Comparison of ENCODE assay signal across 11 cellular contexts in the genomic region with DNA sequence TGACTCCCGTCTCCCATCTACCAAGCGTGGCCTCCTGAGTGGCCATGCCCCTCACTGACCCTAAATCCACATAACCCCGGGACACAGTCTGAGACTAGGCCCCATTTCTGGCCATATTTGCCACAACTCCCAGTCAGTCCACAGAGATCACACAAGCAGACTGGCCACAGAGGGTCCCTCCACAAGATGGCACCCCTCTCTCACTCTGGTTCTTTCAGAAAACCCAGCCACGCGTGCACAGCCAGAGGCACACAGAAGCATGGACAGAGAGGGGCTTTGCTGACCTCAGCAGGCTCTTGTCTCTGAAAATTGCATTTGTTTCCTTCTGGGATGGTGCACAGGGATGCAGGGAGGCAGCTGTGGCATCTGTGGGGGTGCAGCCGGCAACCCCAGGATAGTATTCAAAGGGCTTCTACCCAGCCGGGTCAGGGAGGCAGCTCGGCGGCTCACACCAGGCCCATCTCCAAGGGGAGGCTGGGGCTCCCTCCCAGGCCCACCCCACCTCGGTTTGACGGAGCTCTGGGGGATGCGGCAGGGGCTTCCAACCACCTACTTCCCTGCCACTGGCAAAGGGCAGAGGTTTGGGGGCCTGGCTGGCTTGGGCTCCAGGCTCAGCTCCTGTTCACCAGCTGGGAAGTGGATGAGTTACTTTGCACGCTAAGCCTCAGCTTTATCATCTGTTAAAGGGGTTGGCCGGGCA. TPM values are rescaled to one million over a fixed set of nuclear protein-coding genes. Genes with fewer than 3 reads are reported as not detected.
DNase-seq lines count a peak whose midpoint lies in the region; ATAC-seq and TF ChIP-seq lines count a peak whose summit lies in the region.
"Had no signal": no experiment of that assay in that cellular context is flagged by ENCODE, and none has a peak within 500 bp of the region (broad histone marks: within the 10 kb centered on the region; RNA-seq: fewer than 3 reads in every experiment).

No MANE protein-coding gene starts in this region.

- no peaks in the 10 kb centered on the region for H3K9me3 ChIP-seq in adipocyte (ENCODE audit: control insufficient read depth, low read length)
- H3K9me3 ChIP-seq in right cardiac atrium (ENCODE audit: control insufficient read depth, low read length) = no peaks in the 10 kb centered on the region
- no peaks in the 10 kb centered on the region for H3K9me3 ChIP-seq in gastrocnemius medialis
- H3K9me3 ChIP-seq in effector memory CD4-positive, alpha-beta T cell (ENCODE audit: control insufficient read depth, low read length) = no peaks in the 10 kb centered on the region

- ATAC-seq in right cardiac atrium (peak; percentile 81 to 84), gastrocnemius medialis (peak in 1 of 2 donors; percentile 45), HG03139 (IDR thresholded peaks at IDR 0.05; ENCODE audit: unreplicated experiment) (no peak)

- H3K4me1 ChIP-seq in adipocyte (ENCODE audit: control insufficient read depth, insufficient read depth, low read length) (no peaks in the 10 kb centered on the region), right cardiac atrium (ENCODE audit: control insufficient read depth, insufficient read depth, low read length) (no peaks in the 10 kb centered on the region), gastrocnemius medialis (no peaks in the 10 kb centered on the region)
- no peaks in the 10 kb centered on the region for H3K4me1 ChIP-seq in effector memory CD4-positive, alpha-beta T cell (ENCODE audit: control insufficient read depth, insufficient read depth, low read length, poor library complexity, severe bottlenecking)

- H3K4me3 ChIP-seq in Jurkat, Clone E6-1 (ENCODE audit: low read length) = no peak overlapping the region
- H3K4me3 ChIP-seq in adipocyte (ENCODE audit: low read length) (no peak overlapping the region), right cardiac atrium (ENCODE audit: low read length) (no peak overlapping the region), gastrocnemius medialis (no peak overlapping the region)
- no peak overlapping the region for H3K4me3 ChIP-seq in effector memory CD4-positive, alpha-beta T cell (ENCODE audit: insufficient read depth, low read depth, low read length, poor library complexity, severe bottlenecking)

- H3K27ac ChIP-seq in right cardiac atrium (ENCODE audit: low read length) (no peak overlapping the region), gastrocnemius medialis (no peak overlapping the region)
- no peak overlapping the region for H3K27ac ChIP-seq in effector memory CD4-positive, alpha-beta T cell (ENCODE audit: insufficient read depth, low read length, poor library complexity, severe bottlenecking)

- in situ Hi-C loops in gastrocnemius medialis (cut with MboI; ENCODE audit: low sequenced_read_pairs in 4 of 4) = no loop called here

- no peak overlapping the region for H3K9ac ChIP-seq in adipocyte (ENCODE audit: low read length)

- H3K27me3 ChIP-seq in adipocyte (replicated peaks; ENCODE audit: control insufficient read depth, insufficient read depth, low read length) = peaks cover 29% of the 10 kb centered on the region
- no peaks in the 10 kb centered on the region for H3K27me3 ChIP-seq in right cardiac atrium (ENCODE audit: control insufficient read depth, insufficient read depth)
- no peaks in the 10 kb centered on the region for H3K27me3 ChIP-seq in gastrocnemius medialis
- H3K27me3 ChIP-seq in effector memory CD4-positive, alpha-beta T cell (replicated peaks; ENCODE audit: control insufficient read depth, insufficient read depth, low read length, poor library complexity, severe bottlenecking) = no peaks in the 10 kb centered on the region

- intact Hi-C loops in right cardiac atrium (cut with DNase I) (loop anchor here in 3 of 4 donors (5.0 kb wide), 2 partner anchors 223 to 228 kb away; no protein-coding TSS in a partner anchor), gastrocnemius medialis (cut with DNase I; ENCODE audit: low total_unique reads) (no loop called here)

- no peak for TF ChIP-seq POLR2A in gastrocnemius medialis (IDR thresholded peaks at IDR 0.05)

- peak in 3 of 5 experiments; percentile 34 to 54 (median 35) for TF ChIP-seq CTCF in gastrocnemius medialis (IDR thresholded peaks at IDR 0.05 in 4 of 5, conservative IDR thresholded peaks at IDR 0.05 in 1 of 5)

- H3K36me3 ChIP-seq in adipocyte (ENCODE audit: control insufficient read depth, insufficient read depth, low read length, severe bottlenecking) (no peaks in the 10 kb centered on the region), gastrocnemius medialis (no peaks in the 10 kb centered on the region)
- no peaks in the 10 kb centered on the region for H3K36me3 ChIP-seq in effector memory CD4-positive, alpha-beta T cell (ENCODE audit: control insufficient read depth, insufficient read depth, low read length)

- WGBS in right cardiac atrium = 58% methylated on average over 14 of the region's 14 CpGs

- DNase-seq in NCI-H1436 (lab: John Stamatoyannopoulos, UW) (peak; percentile 36), NCI-H1436 treated with DMSO at 0.1 percent for 48 hours (lab: John Stamatoyannopoulos, UW) (no peak), adipocyte (ENCODE audit: low read depth) (peak; percentile 62), right cardiac atrium (peak; percentile 64 to 83 (median 73)), gastrocnemius medialis (no peak)
- peak; percentile 14 for DNase-seq in Jurkat, Clone E6-1 (ENCODE audit: low read depth, low spot score)
- no peak for DNase-seq in effector memory CD4-positive, alpha-beta T cell
- DNase-seq: activated B cell treated with CpG ODN at 0.5 μM for 24 hours had no signal

RNA-seq across cellular contexts. Expression of a gene that starts 16.8 kb away (rescaled TPM):
- polyA plus RNA-seq in Jurkat, Clone E6-1 (2012; ENCODE audit: insufficient read depth, insufficient read length) = not detected
- 1 to 10 TPM; 2.3 to 5.3 (median 3.0) TPM for total RNA-seq in right cardiac atrium
- 2.8 TPM for polyA plus RNA-seq in right cardiac atrium
- 1 to 10 TPM; 1.1 to 4.0 (median 3.8) TPM for total RNA-seq in gastrocnemius medialis
- total RNA-seq: activated B cell treated with CpG ODN at 0.5 μM for 24 hours had no signal
- polyA plus RNA-seq: CD8-positive, alpha-beta memory T cell had no signal

RNA-seq across cellular contexts. Expression of a gene that starts 27.3 kb away (rescaled TPM):
- polyA plus RNA-seq in Jurkat, Clone E6-1 (2012; ENCODE audit: insufficient read depth, insufficient read length) = not detected
- total RNA-seq in right cardiac atrium (not detected), gastrocnemius medialis (not detected)
- polyA plus RNA-seq in right cardiac atrium = not detected
- total RNA-seq: activated B cell treated with CpG ODN at 0.5 μM for 24 hours; CD8-positive, alpha-beta memory T cell; skeletal muscle tissue had no signal
- polyA plus RNA-seq: CD8-positive, alpha-beta memory T cell had no signal

Comparison
In these comparisons a context has a peak if more than half of its experiments do, and no peak if none do; other contexts are left out.
1. DNase-seq: peak in NCI-H1436 (single experiment), Jurkat, Clone E6-1 (single experiment), adipocyte (single experiment) and right cardiac atrium (3 of 3); none in NCI-H1436 treated with DMSO at 0.1 percent for 48 hours (single experiment), gastrocnemius medialis (0 of 2) and effector memory CD4-positive, alpha-beta T cell (0 of 3).